1 cellular context compared by ENCODE assay signal in genomic region chr19:43755256-43755801, GRCh38.
TF ChIP-seq lines count a peak whose summit lies in the region.

No MANE protein-coding gene starts in this region.

TF ChIP-seq in HEK293, 187 proteins besides CTCF, POLR2A, EP300 and RAD21 (continued from another document):
- TF ChIP-seq, protein P1, sequence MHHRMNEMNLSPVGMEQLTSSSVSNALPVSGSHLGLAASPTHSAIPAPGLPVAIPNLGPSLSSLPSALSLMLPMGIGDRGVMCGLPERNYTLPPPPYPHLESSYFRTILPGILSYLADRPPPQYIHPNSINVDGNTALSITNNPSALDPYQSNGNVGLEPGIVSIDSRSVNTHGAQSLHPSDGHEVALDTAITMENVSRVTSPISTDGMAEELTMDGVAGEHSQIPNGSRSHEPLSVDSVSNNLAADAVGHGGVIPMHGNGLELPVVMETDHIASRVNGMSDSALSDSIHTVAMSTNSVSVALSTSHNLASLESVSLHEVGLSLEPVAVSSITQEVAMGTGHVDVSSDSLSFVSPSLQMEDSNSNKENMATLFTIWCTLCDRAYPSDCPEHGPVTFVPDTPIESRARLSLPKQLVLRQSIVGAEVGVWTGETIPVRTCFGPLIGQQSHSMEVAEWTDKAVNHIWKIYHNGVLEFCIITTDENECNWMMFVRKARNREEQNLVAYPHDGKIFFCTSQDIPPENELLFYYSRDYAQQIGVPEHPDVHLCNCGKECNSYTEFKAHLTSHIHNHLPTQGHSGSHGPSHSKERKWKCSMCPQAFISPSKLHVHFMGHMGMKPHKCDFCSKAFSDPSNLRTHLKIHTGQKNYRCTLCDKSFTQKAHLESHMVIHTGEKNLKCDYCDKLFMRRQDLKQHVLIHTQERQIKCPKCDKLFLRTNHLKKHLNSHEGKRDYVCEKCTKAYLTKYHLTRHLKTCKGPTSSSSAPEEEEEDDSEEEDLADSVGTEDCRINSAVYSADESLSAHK (tag by site-specific recombination; IDR thresholded peaks at IDR 0.05): peak; percentile 61; the same call in 1 of the 2 replicates
- no peak for TF ChIP-seq ZNF433 (tag by site-specific recombination; IDR thresholded peaks at IDR 0.05; ENCODE audit: low read depth)
- 0 out of 2 replicates have a peak, but pooled peaks have one; percentile 15 for TF ChIP-seq KLF16 (tag by site-specific recombination; IDR thresholded peaks at IDR 0.05)
- TF ChIP-seq ZBTB21 (tag by site-specific recombination; IDR thresholded peaks at IDR 0.05): peak; percentile 76
